8 cellular contexts compared by ENCODE assay signal in genomic region chr9:37079370-37080164, GRCh38. TPM values are rescaled to one million over a fixed set of nuclear protein-coding genes. Genes with fewer than 3 reads are reported as not detected.
A peak's percentile ranks its signal among the peaks of the same experiment; 100 is the strongest.
DNase-seq lines count a peak whose midpoint lies in the region; ATAC-seq lines count a peak whose summit lies in the region.

No MANE protein-coding gene starts in this region.

- peak overlapping the region; percentile 92 for H3K4me3 Mint-ChIP-seq in dendritic cell treated with granulocyte-macrophage colony-stimulating factor and Interleukin-4, amounts not matched to agents 40 ng/mL and 50 ng/mL, for 4 days

- intact Hi-C loops in dendritic cell treated with granulocyte-macrophage colony-stimulating factor and Interleukin-4, amounts not matched to agents 40 ng/mL and 50 ng/mL, for 4 days (cut with micrococcal nuclease): loop anchor here (1.0 to 10.0 kb wide), 3 partner anchors 41 to 75 kb away; partner anchors contain the start of gene ZCCHC7

- peaks cover 23% of the 10 kb centered on the region for H3K27me3 Mint-ChIP-seq in dendritic cell treated with granulocyte-macrophage colony-stimulating factor and Interleukin-4, amounts not matched to agents 40 ng/mL and 50 ng/mL, for 4 days

- no peaks in the 10 kb centered on the region for H3K9me3 Mint-ChIP-seq in dendritic cell treated with granulocyte-macrophage colony-stimulating factor and Interleukin-4, amounts not matched to agents 40 ng/mL and 50 ng/mL, for 4 days

- peaks cover 24% of the 10 kb centered on the region for H3K4me1 Mint-ChIP-seq in dendritic cell treated with granulocyte-macrophage colony-stimulating factor and Interleukin-4, amounts not matched to agents 40 ng/mL and 50 ng/mL, for 4 days (ENCODE audit: low read depth)

- DNase-seq in C1 segment of cervical spinal cord (lab: John Stamatoyannopoulos, UW) (peak; percentile 39 to 99 (median 92)), NCI-H748 (lab: John Stamatoyannopoulos, UW; ENCODE audit: unreplicated experiment) (peak; percentile 94), left lobe of liver (ENCODE audit: low spot score) (peak; percentile 93)
- peak; percentile 82 to 89 for DNase-seq in activated CD4-positive, alpha-beta T cell treated with anti-CD3 and anti-CD28 coated beads, Interleukin-2, amount 50 U/mL, for 24 hours (ENCODE audit: low read depth in 1 of 2, low spot score in 1 of 2)
- peak; percentile 91 to 93 for DNase-seq in stimulated activated CD4-positive, alpha-beta T cell treated with anti-CD3 and anti-CD28 coated beads, Interleukin-2, amount 100 ng/mL, for 24 hours

- peaks cover 24% of the 10 kb centered on the region for H3K36me3 Mint-ChIP-seq in dendritic cell treated with granulocyte-macrophage colony-stimulating factor and Interleukin-4, amounts not matched to agents 40 ng/mL and 50 ng/mL, for 4 days (ENCODE audit: low read depth)

- ATAC-seq in GM19372 (IDR thresholded peaks at IDR 0.05; ENCODE audit: low read depth, unreplicated experiment): peak; percentile 94
- ATAC-seq in HG03521 (IDR thresholded peaks at IDR 0.05; ENCODE audit: unreplicated experiment): peak; percentile 92
- ATAC-seq in left lobe of liver: peak; percentile 95

- H3K27ac Mint-ChIP-seq in dendritic cell treated with granulocyte-macrophage colony-stimulating factor and Interleukin-4, amounts not matched to agents 40 ng/mL and 50 ng/mL, for 4 days: peak overlapping the region; percentile 89

RNA-seq across cellular contexts. Expression of gene ZCCHC7, which starts 40.8 kb away (rescaled TPM):
- 6.5 TPM for total RNA-seq in left lobe of liver

RNA-seq across cellular contexts. Expression of gene PAX5, which starts 45.5 kb away (rescaled TPM):
- total RNA-seq in left lobe of liver: 0.05 TPM

Comparison
In these comparisons a context has a peak if more than half of its experiments do, and no peak if none do; other contexts are left out.
1. Peak in every context shown above with its lines: DNase-seq and ATAC-seq.